ENCODE assay signal across 2 cellular contexts in genomic region chr2:54573532-54573915, GRCh38.
A peak's percentile ranks its signal among the peaks of the same experiment; 100 is the strongest.
TF ChIP-seq lines count a peak whose summit lies in the region.

No MANE protein-coding gene starts in this region.

TF ChIP-seq in A549, 52 proteins besides CTCF, POLR2A, EP300 and RAD21:
- TF ChIP-seq ELK1 (IDR thresholded peaks at IDR 0.05; ENCODE audit: low read depth, low read length) (no peak), FOSL2 (IDR thresholded peaks at IDR 0.05) (no peak), FOSL2 (CRISPR knock-in tag; IDR thresholded peaks at IDR 0.05) (peak; percentile 12; the same call in 1 of the 2 replicates)
TF ChIP-seq in A549: peak in this region for 1.

TF ChIP-seq in IMR-90, 13 proteins besides CTCF, POLR2A, EP300 and RAD21:
- TF ChIP-seq SMC3 (IDR thresholded peaks at IDR 0.05; ENCODE audit: low read depth, low read length) (no peak), MAZ (IDR thresholded peaks at IDR 0.05; ENCODE audit: borderline replicate concordance, low read depth, low read length) (no peak), MAFK (IDR thresholded peaks at IDR 0.05; ENCODE audit: low read depth, low read length) (no peak)
TF ChIP-seq in IMR-90: peak in this region for 0.
